Comparison of ENCODE assay signal across 20 cellular contexts in the genomic region with DNA sequence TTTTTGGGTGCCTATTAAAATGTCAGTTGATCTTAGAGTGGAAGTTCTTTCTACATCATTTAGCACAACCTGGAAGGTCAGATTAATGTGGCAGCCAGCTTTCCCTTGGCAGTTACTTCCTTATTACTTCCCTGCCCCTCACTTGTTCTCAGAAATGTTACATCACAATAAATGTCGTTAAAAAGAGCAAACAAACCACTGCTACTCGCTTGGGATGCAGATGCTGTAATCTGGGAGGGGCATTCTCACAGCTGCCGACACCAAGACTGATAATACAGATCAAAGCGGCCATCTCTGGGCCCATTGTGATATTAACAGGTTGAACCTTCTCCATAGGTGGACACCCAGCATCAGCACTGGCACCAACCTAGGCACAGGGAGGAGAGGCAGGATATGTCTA. TPM values are rescaled to one million over a fixed set of nuclear protein-coding genes. Genes with fewer than 3 reads are reported as not detected.
DNase-seq lines count a peak whose midpoint lies in the region; ATAC-seq and TF ChIP-seq lines count a peak whose summit lies in the region.
"Had no signal": no experiment of that assay in that cellular context is flagged by ENCODE, and none has a peak within 500 bp of the region (broad histone marks: within the 10 kb centered on the region; RNA-seq: fewer than 3 reads in every experiment).

No MANE protein-coding gene starts in this region.

- H3F3A ChIP-seq in GM23338 (replicated peaks; ENCODE audit: low read depth), result peaks cover 6% of the 10 kb centered on the region; the same call in 1 of the 2 replicates

- H3K4me3 ChIP-seq in GM23338, result peak overlapping the region; percentile 42
- H3K4me3 ChIP-seq: BLaER1, coronary artery, GM12878, right lobe of liver, thoracic aorta had no signal

- TF ChIP-seq CTCF in GM23338 (conservative IDR thresholded peaks at IDR 0.05; ENCODE audit: low read depth in 2 of 2), result no peak

- H3K4me2 ChIP-seq in GM23338, result peak overlapping the region; percentile 75
- H3K4me2 ChIP-seq: BLaER1 had no signal

- no peak overlapping the region for H3K27ac Mint-ChIP-seq in GM23338
- H3K27ac Mint-ChIP-seq in natural killer cell treated with Interleukin-12 subunit alpha and Interleukin-12 subunit beta and Interleukin-15 and Interleukin-18, amount 100 ng/mL, for 72 hours, result no peak overlapping the region
- H3K27ac Mint-ChIP-seq: activated naive CD4-positive, alpha-beta T cell treated with anti-CD3 and anti-CD28 coated beads, Interleukin-2, amount 10 ng/mL, durations not matched to agents 7 days and 5 days had no signal

- no peak overlapping the region for H2AFZ ChIP-seq in GM23338

- in situ Hi-C loops in KBM-7 (cut with MboI; ENCODE audit: low pct_unique_long_range_greater_than_20kb, low sequenced_read_pairs), result no loop called here

- peaks cover 3% of the 10 kb centered on the region; the same call in 1 of the 3 replicates for H3K9me3 Mint-ChIP-seq in GM23338
- H3K9me3 Mint-ChIP-seq in natural killer cell treated with Interleukin-12 subunit alpha and Interleukin-12 subunit beta and Interleukin-15 and Interleukin-18, amount 100 ng/mL, for 72 hours, result no peaks in the 10 kb centered on the region
- H3K9me3 Mint-ChIP-seq: activated naive CD4-positive, alpha-beta T cell treated with anti-CD3 and anti-CD28 coated beads, Interleukin-2, amount 10 ng/mL, durations not matched to agents 7 days and 5 days had no signal

- no peak overlapping the region; the same call in 1 of the 2 replicates for H3K27ac ChIP-seq in GM23338 (ENCODE audit: low read depth)
- H3K27ac ChIP-seq: BLaER1, coronary artery, neutrophil, right lobe of liver, RWPE1, thoracic aorta had no signal

- peaks cover 68% of the 10 kb centered on the region for H3K4me1 Mint-ChIP-seq in GM23338
- H3K4me1 Mint-ChIP-seq in natural killer cell treated with Interleukin-12 subunit alpha and Interleukin-12 subunit beta and Interleukin-15 and Interleukin-18, amount 100 ng/mL, for 72 hours (ENCODE audit: low read depth in 2 of 2), result peaks cover 14 to 15% of the 10 kb centered on the region in 2 donors

- no peaks in the 10 kb centered on the region for H3K36me3 Mint-ChIP-seq in GM23338 (ENCODE audit: low read depth)
- H3K36me3 Mint-ChIP-seq in natural killer cell treated with Interleukin-12 subunit alpha and Interleukin-12 subunit beta and Interleukin-15 and Interleukin-18, amount 100 ng/mL, for 72 hours, result no peaks in the 10 kb centered on the region
- H3K36me3 Mint-ChIP-seq: activated naive CD4-positive, alpha-beta T cell treated with anti-CD3 and anti-CD28 coated beads, Interleukin-2, amount 10 ng/mL, durations not matched to agents 7 days and 5 days had no signal

- no peaks in the 10 kb centered on the region for H3K36me3 ChIP-seq in GM23338 (ENCODE audit: insufficient read depth)
- H3K36me3 ChIP-seq: BLaER1, neutrophil, right lobe of liver, thoracic aorta had no signal

- H3K79me2 ChIP-seq in GM23338 (replicated peaks; ENCODE audit: insufficient read depth), result no peaks in the 10 kb centered on the region

- H3K4me1 ChIP-seq in GM23338 (ENCODE audit: insufficient read depth), result peaks cover 76% of the 10 kb centered on the region
- H3K4me1 ChIP-seq: right lobe of liver had no signal

- peaks cover 12% of the 10 kb centered on the region for H3K27me3 Mint-ChIP-seq in GM23338 (ENCODE audit: insufficient read depth, low read depth, poor library complexity)
- peaks cover 14 to 16% of the 10 kb centered on the region in 2 donors for H3K27me3 Mint-ChIP-seq in natural killer cell treated with Interleukin-12 subunit alpha and Interleukin-12 subunit beta and Interleukin-15 and Interleukin-18, amount 100 ng/mL, for 72 hours

- peaks cover 26% of the 10 kb centered on the region for H3K27me3 ChIP-seq in GM23338 (ENCODE audit: insufficient read depth)
- H3K27me3 ChIP-seq: BLaER1, neutrophil, right lobe of liver had no signal

- no peaks in the 10 kb centered on the region for H3K9me2 ChIP-seq in GM23338 (ENCODE audit: insufficient read depth)

- no peaks in the 10 kb centered on the region for H4K20me1 ChIP-seq in GM23338 (replicated peaks; ENCODE audit: insufficient read depth)
- H4K20me1 ChIP-seq: BLaER1 had no signal

- peak; percentile 13 for ATAC-seq in GM23338
- ATAC-seq in natural killer cell treated with Interleukin-12 subunit alpha and Interleukin-12 subunit beta and Interleukin-15 and Interleukin-18, amount 100 ng/mL, for 72 hours, result no peak
- ATAC-seq in stimulated activated naive CD8-positive, alpha-beta T cell treated with anti-CD3 and anti-CD28 coated beads, Interleukin-15, Interleukin-2, amounts not matched to agents 100 U/mL and 50 U/mL, for 24 hours, result no peak
- ATAC-seq: GM12878, right lobe of liver had no signal

- peak overlapping the region; percentile 1; the same call in 2 of the 3 replicates for H3K4me3 Mint-ChIP-seq in GM23338
- H3K4me3 Mint-ChIP-seq in natural killer cell treated with Interleukin-12 subunit alpha and Interleukin-12 subunit beta and Interleukin-15 and Interleukin-18, amount 100 ng/mL, for 72 hours, result no peak overlapping the region
- H3K4me3 Mint-ChIP-seq: activated naive CD4-positive, alpha-beta T cell treated with anti-CD3 and anti-CD28 coated beads, Interleukin-2, amount 10 ng/mL, durations not matched to agents 7 days and 5 days had no signal

- DNase-seq in GM23338 (ENCODE audit: low spot score), result peak; percentile 65
- peak; percentile 85 for DNase-seq in KBM-7
- peak; percentile 90 for DNase-seq in SIG-M5 treated with dmso at 0.1 percent for 504 hours (lab: John Stamatoyannopoulos, UW; ENCODE audit: unreplicated experiment)
- peak; percentile 24 for DNase-seq in left kidney (ENCODE audit: low read depth, low spot score)
- no peak for DNase-seq in natural killer cell treated with Interleukin-12 subunit alpha and Interleukin-12 subunit beta and Interleukin-15 and Interleukin-18, amount 100 ng/mL, for 72 hours (ENCODE audit: low spot score)
- DNase-seq in stimulated activated naive CD8-positive, alpha-beta T cell treated with anti-CD3 and anti-CD28 coated beads, Interleukin-15, Interleukin-2, amounts not matched to agents 100 U/mL and 50 U/mL, for 24 hours, result no peak
- no peak for DNase-seq in NK-92 (lab: John Stamatoyannopoulos, UW; ENCODE audit: unreplicated experiment)
- DNase-seq: activated CD4-positive, alpha-beta T cell treated with anti-CD3 and anti-CD28 coated beads for 4 hours; activated naive CD4-positive, alpha-beta T cell treated with anti-CD3 and anti-CD28 coated beads, Interleukin-2, amount 10 ng/mL, durations not matched to agents 7 days and 5 days; HCEC 1CT; NCI-H510A; right lobe of liver; stimulated activated CD4-positive, alpha-beta T cell treated with anti-CD3 and anti-CD28 coated beads, Interleukin-2, amount 100 ng/mL, for 48 hours; T-helper 2 cell had no signal

TF ChIP-seq in GM23338, 12 proteins besides CTCF, POLR2A, EP300 and RAD21:
- TF ChIP-seq, protein P1, sequence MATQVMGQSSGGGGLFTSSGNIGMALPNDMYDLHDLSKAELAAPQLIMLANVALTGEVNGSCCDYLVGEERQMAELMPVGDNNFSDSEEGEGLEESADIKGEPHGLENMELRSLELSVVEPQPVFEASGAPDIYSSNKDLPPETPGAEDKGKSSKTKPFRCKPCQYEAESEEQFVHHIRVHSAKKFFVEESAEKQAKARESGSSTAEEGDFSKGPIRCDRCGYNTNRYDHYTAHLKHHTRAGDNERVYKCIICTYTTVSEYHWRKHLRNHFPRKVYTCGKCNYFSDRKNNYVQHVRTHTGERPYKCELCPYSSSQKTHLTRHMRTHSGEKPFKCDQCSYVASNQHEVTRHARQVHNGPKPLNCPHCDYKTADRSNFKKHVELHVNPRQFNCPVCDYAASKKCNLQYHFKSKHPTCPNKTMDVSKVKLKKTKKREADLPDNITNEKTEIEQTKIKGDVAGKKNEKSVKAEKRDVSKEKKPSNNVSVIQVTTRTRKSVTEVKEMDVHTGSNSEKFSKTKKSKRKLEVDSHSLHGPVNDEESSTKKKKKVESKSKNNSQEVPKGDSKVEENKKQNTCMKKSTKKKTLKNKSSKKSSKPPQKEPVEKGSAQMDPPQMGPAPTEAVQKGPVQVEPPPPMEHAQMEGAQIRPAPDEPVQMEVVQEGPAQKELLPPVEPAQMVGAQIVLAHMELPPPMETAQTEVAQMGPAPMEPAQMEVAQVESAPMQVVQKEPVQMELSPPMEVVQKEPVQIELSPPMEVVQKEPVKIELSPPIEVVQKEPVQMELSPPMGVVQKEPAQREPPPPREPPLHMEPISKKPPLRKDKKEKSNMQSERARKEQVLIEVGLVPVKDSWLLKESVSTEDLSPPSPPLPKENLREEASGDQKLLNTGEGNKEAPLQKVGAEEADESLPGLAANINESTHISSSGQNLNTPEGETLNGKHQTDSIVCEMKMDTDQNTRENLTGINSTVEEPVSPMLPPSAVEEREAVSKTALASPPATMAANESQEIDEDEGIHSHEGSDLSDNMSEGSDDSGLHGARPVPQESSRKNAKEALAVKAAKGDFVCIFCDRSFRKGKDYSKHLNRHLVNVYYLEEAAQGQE (IDR thresholded peaks at IDR 0.05; ENCODE audit: unreplicated experiment), result no peak
- TF ChIP-seq NANOG (IDR thresholded peaks at IDR 0.05; ENCODE audit: borderline replicate concordance), result peak; percentile 88

RNA-seq across cellular contexts. Expression of a gene that starts 29.3 kb away (rescaled TPM):
- total RNA-seq in GM23338 (2014; rRNA removed; shearing (Covaris generic)), result not detected in 2 replicates
- 0.63 and 2.0 TPM in 2 replicates for polyA plus RNA-seq in GM23338 (2016; fragmentation: Nextera tagmentation; extraction: Ambion mirVana)
- total RNA-seq in natural killer cell treated with Interleukin-12 subunit alpha and Interleukin-12 subunit beta and Interleukin-15 and Interleukin-18, amount 100 ng/mL, for 72 hours, result 1 to 10 TPM in 1 of 2 donors, not detected in 1; 2.5 TPM
- total RNA-seq: right lobe of liver, thoracic aorta had no signal

Comparison
In these comparisons a context has a peak if more than half of its experiments do, and no peak if none do; other contexts are left out.
1. DNase-seq: peak in GM23338 (single experiment), KBM-7 (single experiment), SIG-M5 treated with dmso at 0.1 percent for 504 hours (single experiment) and left kidney (single experiment); none in natural killer cell treated with Interleukin-12 subunit alpha and Interleukin-12 subunit beta and Interleukin-15 and Interleukin-18, amount 100 ng/mL, for 72 hours (single experiment), stimulated activated naive CD8-positive, alpha-beta T cell treated with anti-CD3 and anti-CD28 coated beads, Interleukin-15, Interleukin-2, amounts not matched to agents 100 U/mL and 50 U/mL, for 24 hours (single experiment) and NK-92 (single experiment).